ENCODE assay signal across 26 cellular contexts in the genomic region with DNA sequence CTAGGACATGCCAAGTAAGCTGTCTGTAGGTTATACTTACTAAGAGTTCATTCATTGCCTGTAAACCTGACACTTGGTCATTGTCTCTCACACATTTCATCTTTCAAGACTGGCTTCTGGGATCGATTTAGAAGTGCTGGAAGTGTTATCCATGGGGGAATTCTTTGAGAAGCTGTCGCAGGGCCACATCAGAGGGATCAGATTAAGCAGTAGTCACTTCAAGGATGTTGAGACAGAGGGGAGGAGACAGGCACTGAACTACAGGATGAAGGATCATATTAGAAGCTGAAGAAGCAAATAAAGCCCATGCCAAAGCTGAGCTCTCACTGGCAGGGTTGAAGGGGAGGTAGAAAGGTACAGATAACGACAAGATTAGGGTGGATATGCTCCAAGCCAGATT. TPM values are rescaled to one million over a fixed set of nuclear protein-coding genes. Genes with fewer than 3 reads are reported as not detected.
A peak's percentile ranks its signal among the peaks of the same experiment; 100 is the strongest.
DNase-seq lines count a peak whose midpoint lies in the region; ATAC-seq, FAIRE-seq and TF ChIP-seq lines count a peak whose summit lies in the region.
"Had no signal": no experiment of that assay in that cellular context is flagged by ENCODE, and none has a peak within 500 bp of the region (broad histone marks: within the 10 kb centered on the region; RNA-seq: fewer than 3 reads in every experiment).

No MANE protein-coding gene starts in this region.

- no peak overlapping the region for H2BK5ac ChIP-seq in mesenchymal stem cell (ENCODE audit: low read depth, low read length, poor library complexity, severe bottlenecking)

- H4K8ac ChIP-seq in mesenchymal stem cell (ENCODE audit: low read length): peak overlapping the region; percentile 5

- peak overlapping the region; percentile 59 to 98 for H2BK12ac ChIP-seq in mesenchymal stem cell (ENCODE audit: low read length in 2 of 2)

- peak overlapping the region; percentile 95 for H3K27ac ChIP-seq in mesenchymal stem cell (ENCODE audit: low read length, poor library complexity, severe bottlenecking)
- H3K27ac ChIP-seq: BLaER1 treated with 17β-estradiol and CSF1 and Interleukin-3, amounts not matched to agents 10 nM and 100 nM; heart left ventricle; uterus had no signal

- H3K9me3 ChIP-seq in mesenchymal stem cell (ENCODE audit: control insufficient read depth, low read length): no peaks in the 10 kb centered on the region
- H3K9me3 ChIP-seq: BLaER1 treated with 17β-estradiol and CSF1 and Interleukin-3, amounts not matched to agents 10 nM and 100 nM; heart left ventricle; uterus had no signal

- H3K36me3 ChIP-seq in mesenchymal stem cell (ENCODE audit: control insufficient read depth in 1 of 2, insufficient read depth in 2 of 2, low read depth in 1 of 2, low read length in 2 of 2): no peaks in the 10 kb centered on the region
- H3K36me3 ChIP-seq: BLaER1 treated with 17β-estradiol and CSF1 and Interleukin-3, amounts not matched to agents 10 nM and 100 nM; heart left ventricle; uterus had no signal

- H2BK15ac ChIP-seq in mesenchymal stem cell (ENCODE audit: low read depth, poor library complexity, severe bottlenecking): no peak overlapping the region

- no peak overlapping the region for H2AFZ ChIP-seq in mesenchymal stem cell (ENCODE audit: low read depth, low read length)

- no peak overlapping the region for H4K91ac ChIP-seq in mesenchymal stem cell (ENCODE audit: low read length)

- FAIRE-seq in HTR-8/SVneo (lab: Jason Lieb, UNC): peak; percentile 48
- FAIRE-seq: A204.1, D721Med had no signal

- H3K4ac ChIP-seq in mesenchymal stem cell (ENCODE audit: low read depth in 1 of 2, low read length in 2 of 2): peak overlapping the region; percentile 6 to 61

- H3K4me3 Mint-ChIP-seq in immature natural killer cell: no peak overlapping the region
- H3K4me3 Mint-ChIP-seq: activated CD8-positive, alpha-beta T cell treated with anti-CD3 and anti-CD28 coated beads for 36 hours had no signal

- H3K27ac Mint-ChIP-seq in immature natural killer cell: no peak overlapping the region
- H3K27ac Mint-ChIP-seq: activated CD8-positive, alpha-beta T cell treated with anti-CD3 and anti-CD28 coated beads for 36 hours had no signal

- ATAC-seq in left cardiac atrium: no peak
- ATAC-seq: activated CD4-positive, CD25-positive, alpha-beta regulatory T cell treated with anti-CD3 and anti-CD28 coated beads, Interleukin-2, amount 50 U/mL, for 24 hours; activated CD8-positive, alpha-beta T cell treated with anti-CD3 and anti-CD28 coated beads for 36 hours; heart left ventricle; left ventricle myocardium superior had no signal

- H2AK5ac ChIP-seq in mesenchymal stem cell (ENCODE audit: low read length, severe bottlenecking): peak overlapping the region; percentile 90

- H3K36me3 Mint-ChIP-seq in immature natural killer cell: no peaks in the 10 kb centered on the region

- TF ChIP-seq CTCF in AG04449 (IDR thresholded peaks at IDR 0.05; ENCODE audit: insufficient read depth, low read length, missing control alignments): no peak
- no peak for TF ChIP-seq CTCF in WI38 (IDR thresholded peaks at IDR 0.05; ENCODE audit: low read depth, low read length)

- H3K4me1 Mint-ChIP-seq in immature natural killer cell: peaks cover 0 to under 1% of the 10 kb centered on the region in 2 donors

- peaks cover 0 to 4% of the 10 kb centered on the region in 2 experiments for H3K27me3 ChIP-seq in mesenchymal stem cell (ENCODE audit: control insufficient read depth in 1 of 2, insufficient read depth in 1 of 2, low read length in 2 of 2)
- H3K27me3 ChIP-seq: uterus had no signal

- H3K4me1 ChIP-seq in mesenchymal stem cell (ENCODE audit: control insufficient read depth, insufficient read depth, low read depth, low read length): peaks cover 6% of the 10 kb centered on the region
- H3K4me1 ChIP-seq: uterus had no signal

- POLR2A ChIA-PET in AG04449 (lab: Yijun Ruan, JAX): interaction anchor here (0.7 to 2.3 kb wide), 6 partner anchors 9 to 209 kb away, joined by 3 to 24 read pairs (median 8); no protein-coding TSS in a partner anchor

- H3K23ac ChIP-seq in mesenchymal stem cell (ENCODE audit: low read length in 2 of 2): no peak overlapping the region

- no peaks in the 10 kb centered on the region for H3K9me3 Mint-ChIP-seq in immature natural killer cell
- H3K9me3 Mint-ChIP-seq: activated CD8-positive, alpha-beta T cell treated with anti-CD3 and anti-CD28 coated beads for 36 hours had no signal

- no peak for DNase-seq in AG04449 (ENCODE audit: low read depth, low spot score)
- no peak for DNase-seq in HTR-8/SVneo (ENCODE audit: insufficient read length, low spot score)
- DNase-seq in mesenchymal stem cell: peak; percentile 38
- DNase-seq in left cardiac atrium: no peak
- DNase-seq in T1000 (lab: John Stamatoyannopoulos, UW): no peak
- DNase-seq in SW 1271 (lab: John Stamatoyannopoulos, UW): no peak
- DNase-seq in immature natural killer cell: no peak
- DNase-seq: activated CD8-positive, alpha-beta T cell treated with anti-CD3 and anti-CD28 coated beads for 36 hours; activated naive CD4-positive, alpha-beta T cell; anterior cingulate cortex; GDM1; heart left ventricle; Kasumi-1; left ventricle myocardium superior; NCI-H1092 treated with DMSO at 0.1 percent for 48 hours; NCI-H2029 treated with DMSO at 0.1 percent for 48 hours; occipital lobe; stimulated activated CD4-positive, alpha-beta T cell treated with anti-CD3 and anti-CD28 coated beads, Interleukin-15, amount 100 ng/mL, for 24 hours; uterus had no signal

- H3K27me3 Mint-ChIP-seq in immature natural killer cell (ENCODE audit: low read depth in 3 of 3): peaks cover 0 to 10% (median 6%) of the 10 kb centered on the region in 3 donors

- no peak overlapping the region for H3K9ac ChIP-seq in mesenchymal stem cell (ENCODE audit: low read length)
- H3K9ac ChIP-seq: BLaER1 treated with 17β-estradiol and CSF1 and Interleukin-3, amounts not matched to agents 10 nM and 100 nM had no signal

- no peaks in the 10 kb centered on the region for H3K79me1 ChIP-seq in mesenchymal stem cell (replicated peaks; ENCODE audit: low read length, poor library complexity, severe bottlenecking)

- H3K4me2 ChIP-seq in mesenchymal stem cell (ENCODE audit: low read length, poor library complexity, severe bottlenecking): no peak overlapping the region
- H3K4me2 ChIP-seq: BLaER1 treated with 17β-estradiol and CSF1 and Interleukin-3, amounts not matched to agents 10 nM and 100 nM had no signal

- intact Hi-C loops in left cardiac atrium (cut with DNase I): no loop called here

- CTCF ChIA-PET in AG04449 (lab: Yijun Ruan, JAX): interaction anchor here (0.9 to 3.3 kb wide), 11 partner anchors 14 to 323 kb away, joined by 3 to 13 read pairs (median 3); no protein-coding TSS in a partner anchor

- H3K14ac ChIP-seq in mesenchymal stem cell (ENCODE audit: low read length in 2 of 2): no peak overlapping the region

- 56% methylated on average over 2 of the region's 3 CpGs for WGBS in mesenchymal stem cell

- H3K4me3 ChIP-seq in AG04449 (ENCODE audit: low read depth, low read length): peak overlapping the region; percentile 13; the same call in 1 of the 2 replicates
- peak overlapping the region; percentile 51 for H3K4me3 ChIP-seq in WI38 (ENCODE audit: low read depth, low read length)
- no peak overlapping the region for H3K4me3 ChIP-seq in mesenchymal stem cell (ENCODE audit: insufficient read depth in 1 of 2, low read depth in 1 of 2, low read length in 2 of 2)
- H3K4me3 ChIP-seq: BLaER1 treated with 17β-estradiol and CSF1 and Interleukin-3, amounts not matched to agents 10 nM and 100 nM; heart left ventricle; uterus had no signal

- H2BK120ac ChIP-seq in mesenchymal stem cell (ENCODE audit: low read depth, low read length): no peak overlapping the region

- H3K18ac ChIP-seq in mesenchymal stem cell (ENCODE audit: low read depth in 1 of 2, low read length in 2 of 2): peak overlapping the region; percentile 23 to 38

RNA-seq across cellular contexts. Expression of gene CDK15, which starts 49.0 kb away (rescaled TPM):
- polyA plus RNA-seq in mesenchymal stem cell (2013, experiment 1 of 2): 6.9 TPM
- 6.9 TPM for polyA plus RNA-seq in mesenchymal stem cell (2013, experiment 2 of 2)
- 1 to 10 TPM in 1 of 2 donors, under 1 TPM in 1; 0.44 to 1.0 TPM for total RNA-seq in left cardiac atrium
- polyA plus RNA-seq in immature natural killer cell: not detected
- total RNA-seq: activated CD8-positive, alpha-beta T cell treated with anti-CD3 and anti-CD28 coated beads for 36 hours; HT-29; NCI-H460; occipital lobe had no signal

Comparison
In these comparisons a context has a peak if more than half of its experiments do, and no peak if none do; other contexts are left out.
1. H3K4me3 ChIP-seq: peak in AG04449 (single experiment) and WI38 (single experiment); none in mesenchymal stem cell (0 of 2).